1 cellular context compared by ENCODE assay signal in the genomic region with DNA sequence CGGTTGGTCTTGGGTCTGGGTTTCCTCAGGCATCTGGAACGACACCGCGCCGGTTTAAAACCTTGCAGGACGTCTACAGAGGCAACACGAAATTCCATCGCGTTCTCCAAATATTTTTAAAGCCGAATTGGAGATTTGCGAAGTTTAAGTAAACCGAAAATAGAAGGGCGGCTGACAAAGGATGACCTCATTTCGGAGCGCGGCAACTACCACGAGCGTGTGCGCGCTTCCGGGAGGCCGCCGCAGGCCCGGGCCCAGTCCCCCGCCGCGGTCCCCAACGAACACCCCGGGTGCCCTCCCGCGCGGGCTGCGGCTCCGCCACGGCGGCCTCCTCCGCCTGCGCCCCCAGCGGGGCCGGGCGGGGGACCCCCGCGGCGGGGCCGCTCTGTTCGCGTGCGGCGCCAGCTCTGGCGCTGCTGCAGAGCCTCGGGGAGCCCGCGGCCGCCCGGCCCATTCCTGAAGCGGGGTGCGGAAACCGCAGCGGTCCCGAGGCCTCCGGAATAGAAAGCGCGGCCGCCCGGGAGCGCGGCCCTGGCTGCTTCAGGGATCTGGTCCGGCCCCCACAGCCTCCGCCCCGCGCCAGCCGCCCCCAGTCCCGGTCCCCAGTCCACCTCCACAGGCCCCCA.
TF ChIP-seq lines count a peak whose summit lies in the region.

No MANE protein-coding gene starts in this region.

TF ChIP-seq in K562, 482 proteins besides CTCF, POLR2A, EP300 and RAD21 (continued from another document and continues in another):
- TF ChIP-seq, protein P1, sequence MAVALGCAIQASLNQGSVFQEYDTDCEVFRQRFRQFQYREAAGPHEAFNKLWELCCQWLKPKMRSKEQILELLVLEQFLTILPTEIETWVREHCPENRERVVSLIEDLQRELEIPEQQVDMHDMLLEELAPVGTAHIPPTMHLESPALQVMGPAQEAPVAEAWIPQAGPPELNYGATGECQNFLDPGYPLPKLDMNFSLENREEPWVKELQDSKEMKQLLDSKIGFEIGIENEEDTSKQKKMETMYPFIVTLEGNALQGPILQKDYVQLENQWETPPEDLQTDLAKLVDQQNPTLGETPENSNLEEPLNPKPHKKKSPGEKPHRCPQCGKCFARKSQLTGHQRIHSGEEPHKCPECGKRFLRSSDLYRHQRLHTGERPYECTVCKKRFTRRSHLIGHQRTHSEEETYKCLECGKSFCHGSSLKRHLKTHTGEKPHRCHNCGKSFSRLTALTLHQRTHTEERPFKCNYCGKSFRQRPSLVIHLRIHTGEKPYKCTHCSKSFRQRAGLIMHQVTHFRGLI (CRISPR knock-in tag; IDR thresholded peaks at IDR 0.05): no peak
- TF ChIP-seq PCBP1 (IDR thresholded peaks at IDR 0.05; ENCODE audit: low read depth, low read length, poor library complexity, severe bottlenecking): peak; percentile 86
- no peak for TF ChIP-seq CBX5 (IDR thresholded peaks at IDR 0.05; ENCODE audit: borderline replicate concordance, low read depth)
- no peak for TF ChIP-seq U2AF2 (optimal IDR thresholded peaks at IDR 0.05; ENCODE audit: low read depth, low read length)
- TF ChIP-seq GTF2F1 (IDR thresholded peaks at IDR 0.05; ENCODE audit: low read depth, low read length): no peak
- TF ChIP-seq STAG1 (CRISPR knock-in tag; IDR thresholded peaks at IDR 0.05; ENCODE audit: borderline replicate concordance): no peak
- 0 out of 2 replicates have a peak, but pooled peaks have one; percentile 48 for TF ChIP-seq HEY1 (CRISPR knock-in tag; IDR thresholded peaks at IDR 0.05; ENCODE audit: borderline replicate concordance)
- TF ChIP-seq, protein P2, sequence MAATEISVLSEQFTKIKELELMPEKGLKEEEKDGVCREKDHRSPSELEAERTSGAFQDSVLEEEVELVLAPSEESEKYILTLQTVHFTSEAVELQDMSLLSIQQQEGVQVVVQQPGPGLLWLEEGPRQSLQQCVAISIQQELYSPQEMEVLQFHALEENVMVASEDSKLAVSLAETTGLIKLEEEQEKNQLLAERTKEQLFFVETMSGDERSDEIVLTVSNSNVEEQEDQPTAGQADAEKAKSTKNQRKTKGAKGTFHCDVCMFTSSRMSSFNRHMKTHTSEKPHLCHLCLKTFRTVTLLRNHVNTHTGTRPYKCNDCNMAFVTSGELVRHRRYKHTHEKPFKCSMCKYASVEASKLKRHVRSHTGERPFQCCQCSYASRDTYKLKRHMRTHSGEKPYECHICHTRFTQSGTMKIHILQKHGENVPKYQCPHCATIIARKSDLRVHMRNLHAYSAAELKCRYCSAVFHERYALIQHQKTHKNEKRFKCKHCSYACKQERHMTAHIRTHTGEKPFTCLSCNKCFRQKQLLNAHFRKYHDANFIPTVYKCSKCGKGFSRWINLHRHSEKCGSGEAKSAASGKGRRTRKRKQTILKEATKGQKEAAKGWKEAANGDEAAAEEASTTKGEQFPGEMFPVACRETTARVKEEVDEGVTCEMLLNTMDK (IDR thresholded peaks at IDR 0.05; ENCODE audit: borderline replicate concordance, insufficient read depth, low read depth, low read length, poor library complexity, severe bottlenecking): no peak
- no peak for TF ChIP-seq SAFB (IDR thresholded peaks at IDR 0.05; ENCODE audit: borderline replicate concordance, low read depth, low read length)
- peak; percentile 55; the same call in 1 of the 2 replicates for TF ChIP-seq JUND (IDR thresholded peaks at IDR 0.05; ENCODE audit: borderline replicate concordance, low read depth, low read length)
- TF ChIP-seq JUND (tag; IDR thresholded peaks at IDR 0.05; ENCODE audit: borderline replicate concordance, low read depth, low read length): peak; percentile 23; the same call in 1 of the 3 replicates
- TF ChIP-seq KLF1 (tag; IDR thresholded peaks at IDR 0.05): no peak
- peak; percentile 73 for TF ChIP-seq HNRNPK (IDR thresholded peaks at IDR 0.05; ENCODE audit: low read depth, low read length, poor library complexity, severe bottlenecking)
- TF ChIP-seq, protein P3, sequence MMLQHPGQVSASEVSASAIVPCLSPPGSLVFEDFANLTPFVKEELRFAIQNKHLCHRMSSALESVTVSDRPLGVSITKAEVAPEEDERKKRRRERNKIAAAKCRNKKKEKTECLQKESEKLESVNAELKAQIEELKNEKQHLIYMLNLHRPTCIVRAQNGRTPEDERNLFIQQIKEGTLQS (IDR thresholded peaks at IDR 0.05): peak; percentile 76
- TF ChIP-seq, protein P3 (CRISPR knock-in tag; conservative IDR thresholded peaks at IDR 0.05): no peak
- TF ChIP-seq ELF2 (CRISPR knock-in tag; IDR thresholded peaks at IDR 0.05): 0 out of 2 replicates have a peak, but pooled peaks have one; percentile 25
- TF ChIP-seq, protein P4, sequence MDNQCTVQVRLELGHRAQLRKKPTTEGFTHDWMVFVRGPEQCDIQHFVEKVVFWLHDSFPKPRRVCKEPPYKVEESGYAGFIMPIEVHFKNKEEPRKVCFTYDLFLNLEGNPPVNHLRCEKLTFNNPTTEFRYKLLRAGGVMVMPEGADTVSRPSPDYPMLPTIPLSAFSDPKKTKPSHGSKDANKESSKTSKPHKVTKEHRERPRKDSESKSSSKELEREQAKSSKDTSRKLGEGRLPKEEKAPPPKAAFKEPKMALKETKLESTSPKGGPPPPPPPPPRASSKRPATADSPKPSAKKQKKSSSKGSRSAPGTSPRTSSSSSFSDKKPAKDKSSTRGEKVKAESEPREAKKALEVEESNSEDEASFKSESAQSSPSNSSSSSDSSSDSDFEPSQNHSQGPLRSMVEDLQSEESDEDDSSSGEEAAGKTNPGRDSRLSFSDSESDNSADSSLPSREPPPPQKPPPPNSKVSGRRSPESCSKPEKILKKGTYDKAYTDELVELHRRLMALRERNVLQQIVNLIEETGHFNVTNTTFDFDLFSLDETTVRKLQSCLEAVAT (IDR thresholded peaks at IDR 0.05): peak; percentile 26 to 49; a peak in 2 of 4 replicates
- peak; percentile 54 for TF ChIP-seq ELF1 (tag; IDR thresholded peaks at IDR 0.05)
- peak; percentile 65 for TF ChIP-seq FUS (optimal IDR thresholded peaks at IDR 0.05; ENCODE audit: low read depth, low read length)
- peak; percentile 91 for TF ChIP-seq PRPF4 (IDR thresholded peaks at IDR 0.05; ENCODE audit: insufficient read depth, low read depth, low read length, poor library complexity, severe bottlenecking)
- TF ChIP-seq RBM39 (optimal IDR thresholded peaks at IDR 0.05; ENCODE audit: low read depth, low read length): no peak
- TF ChIP-seq SAP30 (IDR thresholded peaks at IDR 0.05; ENCODE audit: borderline replicate concordance, insufficient read depth, low read depth, low read length, poor library complexity, severe bottlenecking): peak; percentile 30
- TF ChIP-seq, protein P5, sequence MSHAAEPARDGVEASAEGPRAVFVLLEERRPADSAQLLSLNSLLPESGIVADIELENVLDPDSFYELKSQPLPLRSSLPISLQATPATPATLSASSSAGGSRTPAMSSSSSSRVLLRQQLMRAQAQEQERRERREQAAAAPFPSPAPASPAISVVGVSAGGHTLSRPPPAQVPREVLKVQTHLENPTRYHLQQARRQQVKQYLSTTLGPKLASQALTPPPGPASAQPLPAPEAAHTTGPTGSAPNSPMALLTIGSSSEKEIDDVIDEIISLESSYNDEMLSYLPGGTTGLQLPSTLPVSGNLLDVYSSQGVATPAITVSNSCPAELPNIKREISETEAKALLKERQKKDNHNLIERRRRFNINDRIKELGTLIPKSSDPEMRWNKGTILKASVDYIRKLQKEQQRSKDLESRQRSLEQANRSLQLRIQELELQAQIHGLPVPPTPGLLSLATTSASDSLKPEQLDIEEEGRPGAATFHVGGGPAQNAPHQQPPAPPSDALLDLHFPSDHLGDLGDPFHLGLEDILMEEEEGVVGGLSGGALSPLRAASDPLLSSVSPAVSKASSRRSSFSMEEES (CRISPR knock-in tag; IDR thresholded peaks at IDR 0.05): no peak
- TF ChIP-seq FOSL1 (tag; conservative IDR thresholded peaks at IDR 0.05): 0 out of 2 replicates have a peak, but pooled peaks have one; percentile 37
- peak; percentile 71; the same call in 1 of the 2 replicates for TF ChIP-seq ZBTB7A (IDR thresholded peaks at IDR 0.05; ENCODE audit: borderline replicate concordance, control insufficient read depth, low read depth, low read length)
- TF ChIP-seq PYGO2 (tag; IDR thresholded peaks at IDR 0.05): no peak
- TF ChIP-seq, protein P6, sequence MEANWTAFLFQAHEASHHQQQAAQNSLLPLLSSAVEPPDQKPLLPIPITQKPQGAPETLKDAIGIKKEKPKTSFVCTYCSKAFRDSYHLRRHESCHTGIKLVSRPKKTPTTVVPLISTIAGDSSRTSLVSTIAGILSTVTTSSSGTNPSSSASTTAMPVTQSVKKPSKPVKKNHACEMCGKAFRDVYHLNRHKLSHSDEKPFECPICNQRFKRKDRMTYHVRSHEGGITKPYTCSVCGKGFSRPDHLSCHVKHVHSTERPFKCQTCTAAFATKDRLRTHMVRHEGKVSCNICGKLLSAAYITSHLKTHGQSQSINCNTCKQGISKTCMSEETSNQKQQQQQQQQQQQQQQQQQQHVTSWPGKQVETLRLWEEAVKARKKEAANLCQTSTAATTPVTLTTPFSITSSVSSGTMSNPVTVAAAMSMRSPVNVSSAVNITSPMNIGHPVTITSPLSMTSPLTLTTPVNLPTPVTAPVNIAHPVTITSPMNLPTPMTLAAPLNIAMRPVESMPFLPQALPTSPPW (CRISPR knock-in tag; IDR thresholded peaks at IDR 0.05): no peak
- TF ChIP-seq, protein P7, sequence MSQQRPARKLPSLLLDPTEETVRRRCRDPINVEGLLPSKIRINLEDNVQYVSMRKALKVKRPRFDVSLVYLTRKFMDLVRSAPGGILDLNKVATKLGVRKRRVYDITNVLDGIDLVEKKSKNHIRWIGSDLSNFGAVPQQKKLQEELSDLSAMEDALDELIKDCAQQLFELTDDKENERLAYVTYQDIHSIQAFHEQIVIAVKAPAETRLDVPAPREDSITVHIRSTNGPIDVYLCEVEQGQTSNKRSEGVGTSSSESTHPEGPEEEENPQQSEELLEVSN (IDR thresholded peaks at IDR 0.05; ENCODE audit: borderline replicate concordance in 1 of 2, extremely low read depth in 1 of 2, insufficient read depth in 1 of 2, insufficient read length in 1 of 2, low read depth in 1 of 2, low read length in 1 of 2, poor library complexity in 1 of 2, severe bottlenecking in 1 of 2): peak in 1 of 2 experiments; percentile 43
- TF ChIP-seq PHTF2 (CRISPR knock-in tag; IDR thresholded peaks at IDR 0.05): peak; percentile 77; the same call in 1 of the 2 replicates
- TF ChIP-seq, protein P8, sequence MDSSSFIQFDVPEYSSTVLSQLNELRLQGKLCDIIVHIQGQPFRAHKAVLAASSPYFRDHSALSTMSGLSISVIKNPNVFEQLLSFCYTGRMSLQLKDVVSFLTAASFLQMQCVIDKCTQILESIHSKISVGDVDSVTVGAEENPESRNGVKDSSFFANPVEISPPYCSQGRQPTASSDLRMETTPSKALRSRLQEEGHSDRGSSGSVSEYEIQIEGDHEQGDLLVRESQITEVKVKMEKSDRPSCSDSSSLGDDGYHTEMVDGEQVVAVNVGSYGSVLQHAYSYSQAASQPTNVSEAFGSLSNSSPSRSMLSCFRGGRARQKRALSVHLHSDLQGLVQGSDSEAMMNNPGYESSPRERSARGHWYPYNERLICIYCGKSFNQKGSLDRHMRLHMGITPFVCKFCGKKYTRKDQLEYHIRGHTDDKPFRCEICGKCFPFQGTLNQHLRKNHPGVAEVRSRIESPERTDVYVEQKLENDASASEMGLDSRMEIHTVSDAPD (CRISPR knock-in tag; IDR thresholded peaks at IDR 0.05): no peak
- TF ChIP-seq ELF4 (CRISPR knock-in tag; IDR thresholded peaks at IDR 0.05): no peak
- TF ChIP-seq, protein P9, sequence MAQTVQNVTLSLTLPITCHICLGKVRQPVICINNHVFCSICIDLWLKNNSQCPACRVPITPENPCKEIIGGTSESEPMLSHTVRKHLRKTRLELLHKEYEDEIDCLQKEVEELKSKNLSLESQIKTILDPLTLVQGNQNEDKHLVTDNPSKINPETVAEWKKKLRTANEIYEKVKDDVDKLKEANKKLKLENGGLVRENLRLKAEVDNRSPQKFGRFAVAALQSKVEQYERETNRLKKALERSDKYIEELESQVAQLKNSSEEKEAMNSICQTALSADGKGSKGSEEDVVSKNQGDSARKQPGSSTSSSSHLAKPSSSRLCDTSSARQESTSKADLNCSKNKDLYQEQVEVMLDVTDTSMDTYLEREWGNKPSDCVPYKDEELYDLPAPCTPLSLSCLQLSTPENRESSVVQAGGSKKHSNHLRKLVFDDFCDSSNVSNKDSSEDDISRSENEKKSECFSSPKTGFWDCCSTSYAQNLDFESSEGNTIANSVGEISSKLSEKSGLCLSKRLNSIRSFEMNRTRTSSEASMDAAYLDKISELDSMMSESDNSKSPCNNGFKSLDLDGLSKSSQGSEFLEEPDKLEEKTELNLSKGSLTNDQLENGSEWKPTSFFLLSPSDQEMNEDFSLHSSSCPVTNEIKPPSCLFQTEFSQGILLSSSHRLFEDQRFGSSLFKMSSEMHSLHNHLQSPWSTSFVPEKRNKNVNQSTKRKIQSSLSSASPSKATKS (CRISPR knock-in tag; IDR thresholded peaks at IDR 0.05): no peak
- TF ChIP-seq, protein P10, sequence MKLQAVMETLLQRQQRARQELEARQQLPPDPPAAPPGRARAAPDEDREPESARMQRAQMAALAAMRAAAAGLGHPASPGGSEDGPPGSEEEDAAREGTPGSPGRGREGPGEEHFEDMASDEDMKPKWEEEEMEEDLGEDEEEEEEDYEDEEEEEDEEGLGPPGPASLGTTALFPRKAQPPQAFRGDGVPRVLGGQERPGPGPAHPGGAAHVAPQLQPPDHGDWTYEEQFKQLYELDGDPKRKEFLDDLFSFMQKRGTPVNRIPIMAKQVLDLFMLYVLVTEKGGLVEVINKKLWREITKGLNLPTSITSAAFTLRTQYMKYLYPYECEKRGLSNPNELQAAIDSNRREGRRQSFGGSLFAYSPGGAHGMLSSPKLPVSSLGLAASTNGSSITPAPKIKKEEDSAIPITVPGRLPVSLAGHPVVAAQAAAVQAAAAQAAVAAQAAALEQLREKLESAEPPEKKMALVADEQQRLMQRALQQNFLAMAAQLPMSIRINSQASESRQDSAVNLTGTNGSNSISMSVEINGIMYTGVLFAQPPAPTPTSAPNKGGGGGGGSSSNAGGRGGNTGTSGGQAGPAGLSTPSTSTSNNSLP (IDR thresholded peaks at IDR 0.05; ENCODE audit: borderline replicate concordance, low read depth, low read length): no peak
- no peak for TF ChIP-seq ZNF3 (CRISPR knock-in tag; IDR thresholded peaks at IDR 0.05)
- TF ChIP-seq SIN3B (IDR thresholded peaks at IDR 0.05; ENCODE audit: low read depth): peak; percentile 54
- no peak for TF ChIP-seq PTTG1 (tag; IDR thresholded peaks at IDR 0.05; ENCODE audit: low read depth)
- no peak for TF ChIP-seq ETV1 (tag; conservative IDR thresholded peaks at IDR 0.05; ENCODE audit: low read depth)
- TF ChIP-seq NFYB (IDR thresholded peaks at IDR 0.05; ENCODE audit: extremely low read depth, insufficient read length): no peak
- TF ChIP-seq LCOR (CRISPR knock-in tag; IDR thresholded peaks at IDR 0.05): no peak
- TF ChIP-seq MYNN (IDR thresholded peaks at IDR 0.05): no peak
- TF ChIP-seq MYNN (CRISPR knock-in tag; IDR thresholded peaks at IDR 0.05): no peak
- TF ChIP-seq HLTF (IDR thresholded peaks at IDR 0.05): no peak
- no peak for TF ChIP-seq MCM7 (IDR thresholded peaks at IDR 0.05)
- peak; percentile 79 for TF ChIP-seq PCBP2 (IDR thresholded peaks at IDR 0.05; ENCODE audit: low read depth, low read length, poor library complexity, severe bottlenecking)
- no peak for TF ChIP-seq JUNB (CRISPR knock-in tag; conservative IDR thresholded peaks at IDR 0.05)
- TF ChIP-seq NONO (IDR thresholded peaks at IDR 0.05; ENCODE audit: low read depth in 2 of 2, low read length in 1 of 2): peak in 1 of 2 experiments; percentile 94; a peak in 3 of 4 replicates
- TF ChIP-seq ZNF778 (CRISPR knock-in tag; IDR thresholded peaks at IDR 0.05): no peak
- no peak for TF ChIP-seq ZNF780A (CRISPR knock-in tag; IDR thresholded peaks at IDR 0.05)
- TF ChIP-seq PHF20 (IDR thresholded peaks at IDR 0.05; ENCODE audit: partially characterized antibody): peak; percentile 19
